8 cellular contexts compared by ENCODE assay signal in the genomic region with DNA sequence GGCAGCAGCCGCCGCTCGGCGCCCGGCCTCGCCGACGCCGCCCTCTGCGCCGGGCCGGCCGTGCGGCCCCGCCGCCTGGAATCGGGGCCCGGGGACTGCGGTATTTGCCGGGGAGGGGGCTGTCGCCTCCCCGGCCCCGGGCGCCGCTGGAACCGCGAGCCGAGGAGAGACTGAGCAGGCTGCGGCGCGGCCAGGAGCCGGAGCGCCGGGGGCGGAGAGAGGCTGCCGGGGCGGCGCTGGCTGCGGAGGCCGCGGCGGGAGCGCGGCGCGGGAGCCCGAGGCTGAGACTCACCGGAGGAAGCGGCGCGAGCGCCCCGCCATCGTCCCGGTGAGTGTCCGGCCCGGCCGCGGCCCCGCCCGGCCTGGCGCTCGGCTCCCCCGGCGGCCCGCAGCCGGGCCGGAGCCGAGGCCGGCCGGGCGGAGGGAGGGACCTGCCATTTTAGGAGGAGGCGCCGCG. TPM values are rescaled to one million over a fixed set of nuclear protein-coding genes. Genes with fewer than 3 reads are reported as not detected.
A peak's percentile ranks its signal among the peaks of the same experiment; 100 is the strongest.
DNase-seq lines count a peak whose midpoint lies in the region; ATAC-seq, FAIRE-seq and TF ChIP-seq lines count a peak whose summit lies in the region.

No MANE protein-coding gene starts in this region.

- TF ChIP-seq EP300 in suprapubic skin (IDR thresholded peaks at IDR 0.05) = no peak

- no peaks in the 10 kb centered on the region for H3K36me3 ChIP-seq in adipocyte (ENCODE audit: control insufficient read depth, insufficient read depth, low read length, severe bottlenecking)
- no peaks in the 10 kb centered on the region for H3K36me3 ChIP-seq in kidney epithelial cell (ENCODE audit: control insufficient read depth, insufficient read depth, low read length)
- H3K36me3 ChIP-seq in suprapubic skin = no peaks in the 10 kb centered on the region

- WGBS in suprapubic skin = no CpG with 5 or more reads among the region's 75 CpGs

- FAIRE-seq in GM12891 (lab: Jason Lieb, UNC) = no peak

- TF ChIP-seq CTCF in kidney epithelial cell (IDR thresholded peaks at IDR 0.05; ENCODE audit: insufficient read depth, low read length, poor library complexity, severe bottlenecking) (no peak), suprapubic skin (IDR thresholded peaks at IDR 0.05) (no peak)

- H3K27me3 ChIP-seq in adipocyte (replicated peaks; ENCODE audit: control insufficient read depth, insufficient read depth, low read length) (no peaks in the 10 kb centered on the region), kidney epithelial cell (ENCODE audit: control insufficient read depth, insufficient read depth, low read length) (no peaks in the 10 kb centered on the region), suprapubic skin (no peaks in the 10 kb centered on the region)

- H3K27ac ChIP-seq in suprapubic skin = peak overlapping the region; percentile 100

- TF ChIP-seq POLR2A in suprapubic skin (IDR thresholded peaks at IDR 0.05) = no peak
- TF ChIP-seq POLR2A in GM12891 (IDR thresholded peaks at IDR 0.05; ENCODE audit: low read depth, low read length) = no peak

- DNase-seq in ELR (ENCODE audit: low read depth) = peak; percentile 19
- no peak for DNase-seq in adipocyte (ENCODE audit: low read depth)
- DNase-seq in kidney epithelial cell (ENCODE audit: low read depth) = no peak
- DNase-seq in suprapubic skin (ENCODE audit: low spot score in 2 of 2) = no peak
- no peak for DNase-seq in effector CD8-positive, alpha-beta T cell (lab: John Stamatoyannopoulos, UW)
- DNase-seq in GM12891 (ENCODE audit: insufficient read length, low spot score) = no peak

- ATAC-seq in HG03095 (IDR thresholded peaks at IDR 0.05; ENCODE audit: unreplicated experiment) = peak; percentile 0
- ATAC-seq in HG03159 (IDR thresholded peaks at IDR 0.05; ENCODE audit: unreplicated experiment) = no peak

- H3K4me3 ChIP-seq in adipocyte (ENCODE audit: low read length) = peak overlapping the region; percentile 89
- H3K4me3 ChIP-seq in kidney epithelial cell (ENCODE audit: low read depth, low read length) = peak overlapping the region; percentile 79
- H3K4me3 ChIP-seq in suprapubic skin = peak overlapping the region; percentile 99

- H3K9me3 ChIP-seq in adipocyte (ENCODE audit: control insufficient read depth, low read length) (no peaks in the 10 kb centered on the region), suprapubic skin (no peaks in the 10 kb centered on the region)

- peaks cover 41% of the 10 kb centered on the region for H3K4me1 ChIP-seq in adipocyte (ENCODE audit: control insufficient read depth, insufficient read depth, low read length)
- peaks cover 48% of the 10 kb centered on the region for H3K4me1 ChIP-seq in suprapubic skin

- H3K9ac ChIP-seq in adipocyte (ENCODE audit: low read length) = peak overlapping the region; percentile 98

TF ChIP-seq in GM12891, 5 proteins besides CTCF, POLR2A, EP300 and RAD21:
- TF ChIP-seq POU2F2 (IDR thresholded peaks at IDR 0.05; ENCODE audit: low read depth, low read length) (no peak), PAX5 (IDR thresholded peaks at IDR 0.05; ENCODE audit: insufficient read depth, low read length, severe bottlenecking) (no peak), TAF1 (IDR thresholded peaks at IDR 0.05; ENCODE audit: low read depth, low read length) (no peak), POLR2AphosphoS5 (IDR thresholded peaks at IDR 0.05; ENCODE audit: low read depth, low read length) (no peak), SPI1 (IDR thresholded peaks at IDR 0.05; ENCODE audit: low read depth, low read length) (no peak)

RNA-seq across cellular contexts. Expression of a gene that starts 0.8 kb away (rescaled TPM):
- total RNA-seq in kidney epithelial cell (41.7 and 53.1 TPM in 2 replicates), suprapubic skin (100 to 1,000 TPM in 1 of 4 donors, 10 to 100 TPM in 3; 76.5 to 105 (median 91.3) TPM)
- 16.2 TPM for polyA plus RNA-seq in GM12891 (2012; ENCODE audit: low read depth, missing spikeins)
